20 cellular contexts compared by ENCODE assay signal in the genomic region with DNA sequence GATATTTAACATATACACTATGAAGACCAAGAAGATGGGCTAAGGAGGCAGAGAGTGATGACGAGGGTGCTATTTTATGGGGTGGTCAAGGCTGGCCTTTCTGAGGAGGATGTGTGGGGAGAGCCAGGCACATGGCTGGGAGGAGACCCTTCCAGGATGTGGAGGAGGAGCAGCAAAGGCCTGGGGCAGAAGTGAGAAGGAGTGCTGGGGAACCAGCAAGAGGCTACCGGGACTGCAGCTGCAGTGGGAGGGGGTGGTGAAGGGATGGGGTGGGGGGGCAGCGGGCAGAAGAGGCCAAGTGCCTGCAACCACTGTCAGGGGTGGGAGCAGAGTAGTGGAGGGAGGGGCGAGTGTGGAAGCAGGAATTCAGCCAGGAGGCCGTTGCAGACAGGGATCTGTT.
"Had no signal": no experiment of that assay in that cellular context is flagged by ENCODE, and none has a peak within 500 bp of the region (broad histone marks: within the 10 kb centered on the region; RNA-seq: fewer than 3 reads in every experiment).

No MANE protein-coding gene starts in this region.

- H3K4me1 ChIP-seq: foreskin keratinocyte, left lung, prostate gland, upper lobe of left lung had no signal

- ATAC-seq: foreskin keratinocyte; left lung; naive thymus-derived CD8-positive, alpha-beta T cell had no signal

- H3K9me3 ChIP-seq: ovary, prostate gland had no signal

- H3K4me3 ChIP-seq: left lung, ovary, prostate gland, spleen, upper lobe of left lung had no signal

- H3K4me3 Mint-ChIP-seq: activated CD4-positive, alpha-beta memory T cell treated with anti-CD3 and anti-CD28 coated beads for 36 hours; activated naive CD8-positive, alpha-beta T cell treated with anti-CD3 and anti-CD28 coated beads, Interleukin-2, amount 10 ng/mL, durations not matched to agents 7 days and 5 days; dendritic cell treated with granulocyte-macrophage colony-stimulating factor and Interleukin-4, amounts not matched to agents 40 ng/mL and 50 ng/mL, for 4 days; mesothelial cell of epicardium; naive thymus-derived CD8-positive, alpha-beta T cell; T-helper 1 cell treated with Interleukin-12 subunit alpha and Interleukin-12 subunit beta and Interleukin-4 antibody, amounts not matched to agents 30 μg/mL and 1 μg/mL, for 36 hours had no signal

- H3K27ac Mint-ChIP-seq: activated CD4-positive, alpha-beta memory T cell treated with anti-CD3 and anti-CD28 coated beads for 36 hours; activated naive CD8-positive, alpha-beta T cell treated with anti-CD3 and anti-CD28 coated beads, Interleukin-2, amount 10 ng/mL, durations not matched to agents 7 days and 5 days; dendritic cell treated with granulocyte-macrophage colony-stimulating factor and Interleukin-4, amounts not matched to agents 40 ng/mL and 50 ng/mL, for 4 days; mesothelial cell of epicardium; T-helper 1 cell treated with Interleukin-12 subunit alpha and Interleukin-12 subunit beta and Interleukin-4 antibody, amounts not matched to agents 30 μg/mL and 1 μg/mL, for 36 hours had no signal

- H3K36me3 Mint-ChIP-seq: activated CD4-positive, alpha-beta memory T cell treated with anti-CD3 and anti-CD28 coated beads for 36 hours; activated naive CD8-positive, alpha-beta T cell treated with anti-CD3 and anti-CD28 coated beads, Interleukin-2, amount 10 ng/mL, durations not matched to agents 7 days and 5 days; mesothelial cell of epicardium had no signal

- H3K36me3 ChIP-seq: left lung, ovary, prostate gland, spleen, upper lobe of left lung had no signal

- H3K27me3 ChIP-seq: left lung, ovary, upper lobe of left lung had no signal

- DNase-seq: activated CD4-positive, alpha-beta memory T cell treated with anti-CD3 and anti-CD28 coated beads for 36 hours; activated CD4-positive, alpha-beta T cell treated with anti-CD3 and anti-CD28 coated beads for 4 hours; activated CD4-positive, CD25-positive, alpha-beta regulatory T cell; activated naive CD4-positive, alpha-beta T cell treated with Interleukin-2 at 50 U/mL for 16 hours; activated naive CD8-positive, alpha-beta T cell treated with anti-CD3 and anti-CD28 coated beads, Interleukin-2, amount 10 ng/mL, durations not matched to agents 7 days and 5 days; amniotic stem cell; effector CD8-positive, alpha-beta T cell; foreskin keratinocyte; kidney glomerular epithelial cell; left lung; naive thymus-derived CD8-positive, alpha-beta T cell; spleen; stimulated activated CD4-positive, alpha-beta T cell treated with anti-CD3 and anti-CD28 coated beads, Interleukin-4, amount 100 ng/mL, for 1 hour; stimulated activated naive CD4-positive, alpha-beta T cell treated with Interleukin-2 at 50 U/mL for 16 hours; upper lobe of left lung had no signal

- H3K27ac ChIP-seq: foreskin keratinocyte, left lung, ovary, prostate gland, spleen, upper lobe of left lung had no signal

- H3K27me3 Mint-ChIP-seq: activated CD4-positive, alpha-beta memory T cell treated with anti-CD3 and anti-CD28 coated beads for 36 hours had no signal
